ENCODE assay signal across 26 cellular contexts in genomic region chr10:90344226-90344625, GRCh38.
"Had no signal": no experiment of that assay in that cellular context is flagged by ENCODE, and none has a peak within 500 bp of the region (broad histone marks: within the 10 kb centered on the region; RNA-seq: fewer than 3 reads in every experiment).

No MANE protein-coding gene starts in this region.

- DNase-seq: colonic mucosa; effector CD8-positive, alpha-beta T cell; endodermal cell; hypothalamus; immature natural killer cell; islet precursor cell; mesendoderm; midbrain; naive thymus-derived CD4-positive, alpha-beta T cell; right cardiac atrium; spleen; stimulated activated CD4-positive, alpha-beta T cell treated with anti-CD3 and anti-CD28 coated beads, Interleukin-4, amount 100 ng/mL, for 4 hours; stimulated activated naive CD8-positive, alpha-beta T cell treated with anti-CD3 and anti-CD28 coated beads, Interleukin-15, Interleukin-2, amounts not matched to agents 100 U/mL and 50 U/mL, for 24 hours; substantia nigra; testis; tibial artery had no signal

- H3K27ac Mint-ChIP-seq: dendritic cell treated with granulocyte-macrophage colony-stimulating factor and Interleukin-4, amounts not matched to agents 40 ng/mL and 50 ng/mL, for 4 days; endodermal cell; immature natural killer cell; naive thymus-derived CD4-positive, alpha-beta T cell; nephron; neural progenitor cell; stimulated activated memory B cell treated with anti-CD40 and anti-IgM and Interleukin-4, amounts not matched to agents 10 μg/mL and 1 μg/mL and 100 μg/mL, for 72 hours; type B pancreatic cell had no signal

- H3K9me3 ChIP-seq: colonic mucosa, esophagus muscularis mucosa, prostate gland, spleen, testis, tibial artery had no signal

- FAIRE-seq: frontal cortex had no signal

- ATAC-seq: left lobe of liver; naive thymus-derived CD4-positive, alpha-beta T cell; right cardiac atrium; stimulated activated memory B cell treated with anti-CD40 and anti-IgM and Interleukin-4, amounts not matched to agents 10 μg/mL and 1 μg/mL and 100 μg/mL, for 72 hours; stimulated activated naive CD8-positive, alpha-beta T cell treated with anti-CD3 and anti-CD28 coated beads, Interleukin-15, Interleukin-2, amounts not matched to agents 100 U/mL and 50 U/mL, for 24 hours had no signal

- H3K4me3 ChIP-seq: colonic mucosa, esophagus muscularis mucosa, neural progenitor cell, prostate gland, skin epidermis, spleen, testis, tibial artery had no signal

- H3K4me3 Mint-ChIP-seq: dendritic cell treated with granulocyte-macrophage colony-stimulating factor and Interleukin-4, amounts not matched to agents 40 ng/mL and 50 ng/mL, for 4 days; endodermal cell; immature natural killer cell; naive thymus-derived CD4-positive, alpha-beta T cell; nephron; neural progenitor cell; stimulated activated memory B cell treated with anti-CD40 and anti-IgM and Interleukin-4, amounts not matched to agents 10 μg/mL and 1 μg/mL and 100 μg/mL, for 72 hours; type B pancreatic cell had no signal

- H3K9me3 Mint-ChIP-seq: dendritic cell treated with granulocyte-macrophage colony-stimulating factor and Interleukin-4, amounts not matched to agents 40 ng/mL and 50 ng/mL, for 4 days; endodermal cell; nephron; neural progenitor cell; stimulated activated memory B cell treated with anti-CD40 and anti-IgM and Interleukin-4, amounts not matched to agents 10 μg/mL and 1 μg/mL and 100 μg/mL, for 72 hours; type B pancreatic cell had no signal

- H3K27ac ChIP-seq: colonic mucosa, esophagus muscularis mucosa, neural progenitor cell, prostate gland, skin epidermis, spleen, testis, tibial artery had no signal

- H3K9ac ChIP-seq: neural progenitor cell had no signal

- H3K27me3 ChIP-seq: colonic mucosa, esophagus muscularis mucosa, neural progenitor cell, testis, tibial artery had no signal

- H3K4me2 ChIP-seq: neural progenitor cell had no signal

- H3K4me1 Mint-ChIP-seq: immature natural killer cell; naive thymus-derived CD4-positive, alpha-beta T cell; nephron; neural progenitor cell; stimulated activated memory B cell treated with anti-CD40 and anti-IgM and Interleukin-4, amounts not matched to agents 10 μg/mL and 1 μg/mL and 100 μg/mL, for 72 hours had no signal

- H3K36me3 ChIP-seq: colonic mucosa, esophagus muscularis mucosa, neural progenitor cell, prostate gland, spleen, tibial artery had no signal

- H3K36me3 Mint-ChIP-seq: immature natural killer cell; naive thymus-derived CD4-positive, alpha-beta T cell; neural progenitor cell; stimulated activated memory B cell treated with anti-CD40 and anti-IgM and Interleukin-4, amounts not matched to agents 10 μg/mL and 1 μg/mL and 100 μg/mL, for 72 hours; type B pancreatic cell had no signal

- H2AFZ ChIP-seq: neural progenitor cell had no signal

- H3K4me1 ChIP-seq: colonic mucosa, esophagus muscularis mucosa, neural progenitor cell, prostate gland, spleen, testis, tibial artery had no signal

- H3K27me3 Mint-ChIP-seq: dendritic cell treated with granulocyte-macrophage colony-stimulating factor and Interleukin-4, amounts not matched to agents 40 ng/mL and 50 ng/mL, for 4 days had no signal
